In genomic region chr17:81572499-81573030, GRCh38 we compare ENCODE assay signal across 17 cellular contexts. TPM values are rescaled to one million over a fixed set of nuclear protein-coding genes. Genes with fewer than 3 reads are reported as not detected.
A peak's percentile ranks its signal among the peaks of the same experiment; 100 is the strongest.
DNase-seq lines count a peak whose midpoint lies in the region; ATAC-seq and TF ChIP-seq lines count a peak whose summit lies in the region.
"Had no signal": no experiment of that assay in that cellular context is flagged by ENCODE, and none has a peak within 500 bp of the region (broad histone marks: within the 10 kb centered on the region; RNA-seq: fewer than 3 reads in every experiment).

No MANE protein-coding gene starts in this region.

- peaks cover 15% of the 10 kb centered on the region for H3K79me1 ChIP-seq in trophoblast cell (ENCODE audit: low read length)

- no peak overlapping the region for H2BK12ac ChIP-seq in trophoblast cell (ENCODE audit: low read length)

- H2BK5ac ChIP-seq in trophoblast cell (ENCODE audit: low read depth, low read length, poor library complexity): no peak overlapping the region

- in situ Hi-C loops in Panc1 (cut with HindIII; ENCODE audit: low pct_unique_long_range_greater_than_20kb, low sequenced_read_pairs): no loop called here

- H3K9me3 Mint-ChIP-seq in CD4-positive, alpha-beta T cell: no peaks in the 10 kb centered on the region
- peaks cover 8% of the 10 kb centered on the region for H3K9me3 Mint-ChIP-seq in glutamatergic neuron (ENCODE audit: unreplicated experiment)

- peak overlapping the region; percentile 100 for H3K27ac ChIP-seq in Panc1 (ENCODE audit: low read length)
- no peak overlapping the region for H3K27ac ChIP-seq in CD4-positive, alpha-beta T cell (ENCODE audit: low read depth, low read length)
- H3K27ac ChIP-seq in trophoblast cell (ENCODE audit: low read depth, low read length): no peak overlapping the region
- H3K27ac ChIP-seq: C4-2B had no signal

- no peak overlapping the region for H3K18ac ChIP-seq in trophoblast cell (ENCODE audit: low read length)

- no CpG with 5 or more reads among the region's 13 CpGs for WGBS in trophoblast cell (ENCODE audit: extremely low coverage, insufficient coverage, insufficient read length)

- TSS peak; percentile 36 for BruUV-seq in Panc1 (replicated peaks; lab: Mats Ljungman, UMichigan)

- CTCF ChIA-PET in HEK293T (lab: Yijun Ruan, JAX) (interaction anchor here (0.7 kb wide), 1 partner anchor 87 kb away, joined by 3 read pairs; no protein-coding TSS in a partner anchor), Panc1 (lab: Charles Lee) (no interaction called here)
- CTCF ChIA-PET in CD4-positive, alpha-beta T cell (lab: Charles Lee): interaction anchor here (1.1 kb wide), 1 partner anchor 53 kb away, joined by 3 read pairs; no protein-coding TSS in a partner anchor

- intact Hi-C loops in Panc1 (cut with micrococcal nuclease; ENCODE audit: unreplicated experiment): no loop called here
- intact Hi-C loops in CD4-positive, alpha-beta T cell (cut with DNase I, micrococcal nuclease): no loop called here

- no peak overlapping the region for H3K23ac ChIP-seq in trophoblast cell (ENCODE audit: low read length)

- peaks cover 70% of the 10 kb centered on the region for H3K36me3 Mint-ChIP-seq in CD4-positive, alpha-beta T cell (ENCODE audit: low read depth)
- no peaks in the 10 kb centered on the region for H3K36me3 Mint-ChIP-seq in glutamatergic neuron (ENCODE audit: unreplicated experiment)

- no peak overlapping the region for H2BK120ac ChIP-seq in trophoblast cell (ENCODE audit: insufficient read depth, low read length, poor library complexity)

- H3K14ac ChIP-seq in trophoblast cell (ENCODE audit: low read length): no peak overlapping the region

- H2AK5ac ChIP-seq in trophoblast cell (ENCODE audit: low read length): no peak overlapping the region

- H3K27ac Mint-ChIP-seq in CD4-positive, alpha-beta T cell: no peak overlapping the region
- no peak overlapping the region for H3K27ac Mint-ChIP-seq in glutamatergic neuron (ENCODE audit: unreplicated experiment)

- no peak overlapping the region for H3K4me2 ChIP-seq in trophoblast cell (ENCODE audit: low read length)

- H3K9me3 ChIP-seq in Panc1 (ENCODE audit: control insufficient read depth, insufficient read depth, low read depth, low read length): no peaks in the 10 kb centered on the region
- H3K9me3 ChIP-seq in CD4-positive, alpha-beta T cell (ENCODE audit: control insufficient read depth, low read length): no peaks in the 10 kb centered on the region
- H3K9me3 ChIP-seq in trophoblast cell (ENCODE audit: insufficient read depth, low read depth, low read length): peaks cover 4% of the 10 kb centered on the region

- H3K27me3 ChIP-seq in Panc1 (ENCODE audit: control insufficient read depth, insufficient read depth, low read length): no peaks in the 10 kb centered on the region
- H3K27me3 ChIP-seq in CD4-positive, alpha-beta T cell (ENCODE audit: control insufficient read depth, insufficient read depth, low read length): no peaks in the 10 kb centered on the region
- no peaks in the 10 kb centered on the region for H3K27me3 ChIP-seq in trophoblast cell (ENCODE audit: insufficient read depth, low read length)

- H3K4me3 ChIP-seq in Panc1 (ENCODE audit: low read depth in 2 of 2, low read length in 2 of 2): no peak overlapping the region
- H3K4me3 ChIP-seq in epithelial cell of esophagus (ENCODE audit: low read length): no peak overlapping the region
- no peak overlapping the region for H3K4me3 ChIP-seq in trophoblast cell (ENCODE audit: low read depth, low read length)
- H3K4me3 ChIP-seq: SK-N-MC had no signal

- POLR2A ChIA-PET in HEK293T (lab: Yijun Ruan, JAX): no interaction called here
- POLR2A ChIA-PET in Panc1 (lab: Charles Lee): no interaction called here
- POLR2A ChIA-PET in CD4-positive, alpha-beta T cell (lab: Charles Lee): interaction anchor here (0.6 kb wide), 1 partner anchor 28 kb away, joined by 3 read pairs; no protein-coding TSS in a partner anchor

- H3K36me3 ChIP-seq in Panc1 (ENCODE audit: control insufficient read depth, insufficient read depth, low read length) (peaks cover 30% of the 10 kb centered on the region), trophoblast cell (ENCODE audit: control insufficient read depth in 1 of 2, insufficient read depth in 2 of 2, low read length in 2 of 2) (peaks cover 56 to 67% of the 10 kb centered on the region in 2 experiments)

- no peak overlapping the region for H3K4ac ChIP-seq in trophoblast cell (ENCODE audit: low read depth, low read length)

- H4K12ac ChIP-seq in trophoblast cell (ENCODE audit: low read depth, low read length): no peak overlapping the region

- H2AFZ ChIP-seq in trophoblast cell (ENCODE audit: insufficient read depth, low read length, poor library complexity): no peak overlapping the region

- H3K9ac ChIP-seq in trophoblast cell (ENCODE audit: low read length): no peak overlapping the region

- no peaks in the 10 kb centered on the region for H3K4me1 Mint-ChIP-seq in CD4-positive, alpha-beta T cell (ENCODE audit: low read depth)
- peaks cover 5% of the 10 kb centered on the region for H3K4me1 Mint-ChIP-seq in glutamatergic neuron (ENCODE audit: low read depth, unreplicated experiment)

- H3K27me3 Mint-ChIP-seq in CD4-positive, alpha-beta T cell: no peaks in the 10 kb centered on the region
- peaks cover 1% of the 10 kb centered on the region for H3K27me3 Mint-ChIP-seq in glutamatergic neuron (ENCODE audit: unreplicated experiment)

- no peak for TF ChIP-seq CTCF in Panc1 (IDR thresholded peaks at IDR 0.05)
- no peak for TF ChIP-seq CTCF in epithelial cell of esophagus (IDR thresholded peaks at IDR 0.05; ENCODE audit: insufficient read depth, low read depth, low read length, missing control alignments)
- no peak for TF ChIP-seq CTCF in CD4-positive, alpha-beta T cell (IDR thresholded peaks at IDR 0.05)
- no peak for TF ChIP-seq CTCF in glutamatergic neuron (IDR thresholded peaks at IDR 0.05; ENCODE audit: partially characterized antibody, unreplicated experiment)

- DNase-seq in NCI-H1092 treated with DMSO at 0.1 percent for 48 hours (lab: John Stamatoyannopoulos, UW) (peak; percentile 36), NCI-H1092 (lab: John Stamatoyannopoulos, UW) (no peak), HEK293T (ENCODE audit: extremely low spot score) (no peak), Panc1 (ENCODE audit: low read depth, low spot score) (no peak), epithelial cell of esophagus (ENCODE audit: low read depth) (peak; percentile 38), trophoblast cell (no peak), glutamatergic neuron (no peak)
- DNase-seq in CD4-positive, alpha-beta T cell: no peak
- DNase-seq: H7, Kasumi-1, NCI-H1436 treated with DMSO at 0.1 percent for 48 hours, NCI-H2107, NCI-H524 treated with DMSO at 0.1 percent for 48 hours, PC-3 had no signal

- H3K79me2 ChIP-seq in trophoblast cell (ENCODE audit: control insufficient read depth, insufficient read depth, low read length, poor library complexity): peaks cover 4% of the 10 kb centered on the region

- ATAC-seq in Panc1: no peak
- no peak for ATAC-seq in CD4-positive, alpha-beta T cell (ENCODE audit: poor library complexity)
- ATAC-seq: PC-3, Right ventricle myocardium inferior had no signal

- no peak overlapping the region for H4K91ac ChIP-seq in trophoblast cell (ENCODE audit: low read depth, low read length)

- H3K4me3 Mint-ChIP-seq in CD4-positive, alpha-beta T cell: no peak overlapping the region
- no peak overlapping the region for H3K4me3 Mint-ChIP-seq in glutamatergic neuron (ENCODE audit: unreplicated experiment)

- H4K8ac ChIP-seq in trophoblast cell (ENCODE audit: low read depth, low read length): no peak overlapping the region

- peaks cover 79% of the 10 kb centered on the region for H3K4me1 ChIP-seq in Panc1 (ENCODE audit: control insufficient read depth, insufficient read depth, low read length)
- peaks cover 31 to 37% of the 10 kb centered on the region in 2 experiments for H3K4me1 ChIP-seq in trophoblast cell (ENCODE audit: control insufficient read depth in 1 of 2, insufficient read depth in 2 of 2, low read length in 2 of 2)

TF ChIP-seq in HEK293T, 16 proteins besides CTCF, POLR2A, EP300 and RAD21:
- TF ChIP-seq PKNOX1 (IDR thresholded peaks at IDR 0.05): peak; percentile 81
- no peak for TF ChIP-seq HDGF (IDR thresholded peaks at IDR 0.05; ENCODE audit: borderline replicate concordance)

RNA-seq across cellular contexts. Expression of gene FAAP100, which starts 20.4 kb away (rescaled TPM):
- total RNA-seq in Panc1 (2021; ENCODE audit: unreplicated experiment): 265 TPM
- 232 TPM for polyA plus RNA-seq in Panc1 (2012; ENCODE audit: insufficient read length)
- total RNA-seq in CD4-positive, alpha-beta T cell: 10 to 100 TPM; 18.7 to 19.7 TPM
- polyA plus RNA-seq in trophoblast cell (2013): 11.4 and 11.6 TPM in 2 replicates
- 56.5 TPM for total RNA-seq in glutamatergic neuron (ENCODE audit: unreplicated experiment)

RNA-seq across cellular contexts. Expression of gene FSCN2, which starts 44.4 kb away (rescaled TPM):
- total RNA-seq in Panc1 (2021; ENCODE audit: unreplicated experiment) (1.2 TPM), glutamatergic neuron (ENCODE audit: unreplicated experiment) (6.1 TPM)
- polyA plus RNA-seq in Panc1 (2012; ENCODE audit: insufficient read length): 9.6 TPM
- 1 to 10 TPM; 1.0 to 1.1 TPM for total RNA-seq in CD4-positive, alpha-beta T cell
- 0.42 and 0.76 TPM in 2 replicates for polyA plus RNA-seq in trophoblast cell (2013)
- total RNA-seq: H7 had no signal

RNA-seq across cellular contexts. Expression of gene ACTG1, which starts 60.0 kb away (rescaled TPM):
- total RNA-seq in Panc1 (2021; ENCODE audit: unreplicated experiment) (4,502 TPM), glutamatergic neuron (ENCODE audit: unreplicated experiment) (5,342 TPM)
- polyA plus RNA-seq in Panc1 (2012; ENCODE audit: insufficient read length): 6,760 TPM
- 1,000 to 10,000 TPM; 1,296 to 1,318 TPM for total RNA-seq in CD4-positive, alpha-beta T cell
- polyA plus RNA-seq in trophoblast cell (2013): 7,950 and 8,000 TPM in 2 replicates

Comparison
In these comparisons a context has a peak if more than half of its experiments do, and no peak if none do; other contexts are left out.
1. DNase-seq: peak in NCI-H1092 treated with DMSO at 0.1 percent for 48 hours (single experiment) and epithelial cell of esophagus (single experiment); none in NCI-H1092 (single experiment), HEK293T (single experiment), Panc1 (single experiment), CD4-positive, alpha-beta T cell (0 of 10), trophoblast cell (0 of 2) and glutamatergic neuron (single experiment).